18 cellular contexts compared by ENCODE assay signal in genomic region chr19:20662421-20663105, GRCh38. TPM values are rescaled to one million over a fixed set of nuclear protein-coding genes. Genes with fewer than 3 reads are reported as not detected.
DNase-seq lines count a peak whose midpoint lies in the region; ATAC-seq and TF ChIP-seq lines count a peak whose summit lies in the region.
"Had no signal": no experiment of that assay in that cellular context is flagged by ENCODE, and none has a peak within 500 bp of the region (broad histone marks: within the 10 kb centered on the region; RNA-seq: fewer than 3 reads in every experiment).

No MANE protein-coding gene starts in this region.

- no peak for TF ChIP-seq CTCF in stomach (IDR thresholded peaks at IDR 0.05)

- peak; percentile 8 for DNase-seq in G401 (ENCODE audit: low spot score)
- DNase-seq in NCI-H2196 (lab: John Stamatoyannopoulos, UW; ENCODE audit: unreplicated experiment), result peak; percentile 43
- peak in 28 of 42 donors; percentile 12 to 73 (median 40) for DNase-seq in head of caudate nucleus
- no peak for DNase-seq in stomach
- DNase-seq in globus pallidus (ENCODE audit: low spot score), result no peak
- DNase-seq: activated CD4-positive, alpha-beta T cell treated with anti-CD3 and anti-CD28 coated beads for 48 hours; activated CD8-positive, alpha-beta memory T cell treated with anti-CD3 and anti-CD28 coated beads, Interleukin-2, amount 50 U/mL, for 4 hours; activated gamma-delta T cell; BE2C; erythroblast; NCI-H146; RPMI8226 had no signal

- no peak for ATAC-seq in stimulated activated memory B cell treated with anti-CD40 and anti-IgM and Interleukin-4, amounts not matched to agents 10 μg/mL and 1 μg/mL and 100 μg/mL, for 72 hours
- ATAC-seq in HG02981 (IDR thresholded peaks at IDR 0.05; ENCODE audit: unreplicated experiment), result no peak
- ATAC-seq: GM12878 had no signal

- 74 to 88% (median 85%) methylated on average over 7 of the region's 7 CpGs for WGBS in stomach, 5 donors

- no peaks in the 10 kb centered on the region for H3K27me3 Mint-ChIP-seq in stimulated activated memory B cell treated with anti-CD40 and anti-IgM and Interleukin-4, amounts not matched to agents 10 μg/mL and 1 μg/mL and 100 μg/mL, for 72 hours

- no peak overlapping the region for H3K4me3 ChIP-seq in stomach
- H3K4me3 ChIP-seq: GM12878 had no signal

- H3K4me3 Mint-ChIP-seq in stimulated activated memory B cell treated with anti-CD40 and anti-IgM and Interleukin-4, amounts not matched to agents 10 μg/mL and 1 μg/mL and 100 μg/mL, for 72 hours, result no peak overlapping the region
- H3K4me3 Mint-ChIP-seq: mesothelial cell of epicardium had no signal

- no peak for TF ChIP-seq POLR2A in stomach (IDR thresholded peaks at IDR 0.05)

- TF ChIP-seq EP300 in stomach (IDR thresholded peaks at IDR 0.05), result no peak

- no peaks in the 10 kb centered on the region for H3K27me3 ChIP-seq in stomach
- H3K27me3 ChIP-seq: BE2C, neutrophil, right atrium auricular region had no signal

- H3K27ac ChIP-seq in stomach, result no peak overlapping the region
- H3K27ac ChIP-seq: neutrophil had no signal

- intact Hi-C loops in head of caudate nucleus (cut with DNase I) (loop anchor here (5.0 kb wide), 1 partner anchor 95 kb away; the partner anchor contains the start of gene ZNF737), stomach (cut with DNase I; ENCODE audit: low total_unique reads) (no loop called here)

- peaks cover 35% of the 10 kb centered on the region for H3K36me3 Mint-ChIP-seq in stimulated activated memory B cell treated with anti-CD40 and anti-IgM and Interleukin-4, amounts not matched to agents 10 μg/mL and 1 μg/mL and 100 μg/mL, for 72 hours

- peaks cover 9% of the 10 kb centered on the region for H3K9me3 Mint-ChIP-seq in stimulated activated memory B cell treated with anti-CD40 and anti-IgM and Interleukin-4, amounts not matched to agents 10 μg/mL and 1 μg/mL and 100 μg/mL, for 72 hours

- peak overlapping the region; percentile 22 for H3K27ac Mint-ChIP-seq in stimulated activated memory B cell treated with anti-CD40 and anti-IgM and Interleukin-4, amounts not matched to agents 10 μg/mL and 1 μg/mL and 100 μg/mL, for 72 hours
- H3K27ac Mint-ChIP-seq: mesothelial cell of epicardium had no signal

- H3K9me3 ChIP-seq in stomach, result peaks cover 0 to 33% (median 9%) of the 10 kb centered on the region in 4 donors
- H3K9me3 ChIP-seq: BE2C, right atrium auricular region had no signal

- in situ Hi-C loops in G401 (cut with HindIII; ENCODE audit: low sequenced_read_pairs), result no loop called here

- H3K4me1 ChIP-seq in stomach, result peaks cover 4 to 62% (median 23%) of the 10 kb centered on the region in 4 donors
- H3K4me1 ChIP-seq: BE2C had no signal

- H3K36me3 ChIP-seq in stomach, result peaks cover 0 to 23% (median 17%) of the 10 kb centered on the region in 4 donors
- H3K36me3 ChIP-seq: neutrophil had no signal

- peaks cover 35% of the 10 kb centered on the region for H3K4me1 Mint-ChIP-seq in stimulated activated memory B cell treated with anti-CD40 and anti-IgM and Interleukin-4, amounts not matched to agents 10 μg/mL and 1 μg/mL and 100 μg/mL, for 72 hours

RNA-seq across cellular contexts. Expression of gene ZNF626, which starts 1.2 kb away (rescaled TPM):
- 1.2 and 2.5 TPM in 2 replicates for total RNA-seq in G401 (2014; rRNA removed; shearing (Covaris generic))
- total RNA-seq in stomach, result 10 to 100 TPM in 3 of 5 donors, 1 to 10 TPM in 2; 1.2 to 51.4 (median 14.2) TPM
- 1 to 10 TPM; 4.1 to 6.3 (median 4.5) TPM for polyA plus RNA-seq in stomach

Comparison
In these comparisons a context has a peak if more than half of its experiments do, and no peak if none do; other contexts are left out.
1. DNase-seq: peak in G401 (single experiment), NCI-H2196 (single experiment) and head of caudate nucleus (28 of 42); none in stomach (single experiment) and globus pallidus (single experiment).